Comparison of ENCODE assay signal across 21 cellular contexts in the genomic region with DNA sequence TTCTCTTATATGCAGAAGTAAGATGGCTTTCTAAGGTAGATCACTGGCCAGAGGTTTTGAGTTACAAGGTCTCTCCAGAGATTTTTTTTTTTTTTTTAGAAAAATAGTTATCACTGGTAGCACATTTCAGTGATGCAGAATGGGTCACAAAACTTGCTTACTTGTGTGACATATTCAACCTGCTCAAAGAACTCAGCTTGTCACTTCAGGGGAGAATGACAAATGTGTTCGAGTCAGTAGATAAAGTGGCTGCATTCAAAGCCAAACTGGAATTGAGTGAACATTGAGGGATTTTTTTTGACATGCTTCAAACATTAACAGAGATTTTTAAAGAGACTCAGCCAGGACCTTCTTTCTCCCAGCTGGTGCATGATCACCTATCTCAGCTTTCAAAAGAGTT. TPM values are rescaled to one million over a fixed set of nuclear protein-coding genes. Genes with fewer than 3 reads are reported as not detected.
A peak's percentile ranks its signal among the peaks of the same experiment; 100 is the strongest.
DNase-seq lines count a peak whose midpoint lies in the region; ATAC-seq and TF ChIP-seq lines count a peak whose summit lies in the region.
"Had no signal": no experiment of that assay in that cellular context is flagged by ENCODE, and none has a peak within 500 bp of the region (broad histone marks: within the 10 kb centered on the region; RNA-seq: fewer than 3 reads in every experiment).

No MANE protein-coding gene starts in this region.

- CTCF ChIA-PET in activated naive CD4-positive, alpha-beta T cell treated with anti-CD3 and anti-CD28 coated beads, Interleukin-2, amount 10 ng/mL, durations not matched to agents 7 days and 5 days (lab: Charles Lee) = no interaction called here
- CTCF ChIA-PET in T-cell (lab: Charles Lee) = interaction anchor here in 1 of 2 donors (0.7 kb wide), 1 partner anchor 17 kb away, joined by 3 read pairs; no protein-coding TSS in a partner anchor

- peaks cover 0 to 66% (median 7%) of the 10 kb centered on the region in 3 donors for H3K4me1 ChIP-seq in esophagus squamous epithelium
- H3K4me1 ChIP-seq: Peyer's patch had no signal

- H3K4me3 Mint-ChIP-seq in activated naive CD4-positive, alpha-beta T cell treated with anti-CD3 and anti-CD28 coated beads, Interleukin-2, amount 10 ng/mL, durations not matched to agents 7 days and 5 days = no peak overlapping the region
- peak overlapping the region in 1 of 3 donors; percentile 66 for H3K4me3 Mint-ChIP-seq in T-cell
- H3K4me3 Mint-ChIP-seq: GM23338 had no signal

- no peak for DNase-seq in activated naive CD4-positive, alpha-beta T cell treated with anti-CD3 and anti-CD28 coated beads, Interleukin-2, amount 10 ng/mL, durations not matched to agents 7 days and 5 days
- no peak for DNase-seq in activated naive CD4-positive, alpha-beta T cell (lab: John Stamatoyannopoulos, UW)
- no peak for DNase-seq in T-cell
- no peak for DNase-seq in esophagus squamous epithelium (lab: John Stamatoyannopoulos, UW)
- DNase-seq in hepatic stellate cell (ENCODE audit: low spot score) = no peak
- DNase-seq: AML-193; CD8-positive, alpha-beta memory T cell; DND-41; GDM1; Kasumi-1; NCI-H1417; NCI-H1930; NCI-H2171; NCI-H446 treated with DMSO at 0.1 percent for 48 hours; NCI-H774; Peyer's patch; SHP77 treated with DMSO at 0.1 percent for 48 hours had no signal

- no peaks in the 10 kb centered on the region for H3K27me3 Mint-ChIP-seq in activated naive CD4-positive, alpha-beta T cell treated with anti-CD3 and anti-CD28 coated beads, Interleukin-2, amount 10 ng/mL, durations not matched to agents 7 days and 5 days
- H3K27me3 Mint-ChIP-seq in T-cell = no peaks in the 10 kb centered on the region
- H3K27me3 Mint-ChIP-seq: CD8-positive, alpha-beta memory T cell had no signal

- no peak overlapping the region for H3K4me3 ChIP-seq in esophagus squamous epithelium
- H3K4me3 ChIP-seq: GM23338, Peyer's patch had no signal

- intact Hi-C loops in esophagus squamous epithelium (cut with DNase I) = no loop called here

- no peaks in the 10 kb centered on the region for H3K27me3 ChIP-seq in esophagus squamous epithelium
- H3K27me3 ChIP-seq: Peyer's patch had no signal

- no peak for TF ChIP-seq POLR2A in esophagus squamous epithelium (IDR thresholded peaks at IDR 0.05)

- H3K9me3 ChIP-seq in esophagus squamous epithelium = no peaks in the 10 kb centered on the region
- H3K9me3 ChIP-seq: Peyer's patch had no signal

- POLR2A ChIA-PET in T-cell (lab: Charles Lee) = interaction anchor here (0.6 to 0.7 kb wide), 2 partner anchors 33 to 133 kb away, joined by 3 to 5 read pairs; partner anchors contain the start of genes PHTF2 (in 1 of the 2) and TMEM60 (in 1 of the 2)

- H3K4me1 Mint-ChIP-seq in activated naive CD4-positive, alpha-beta T cell treated with anti-CD3 and anti-CD28 coated beads, Interleukin-2, amount 10 ng/mL, durations not matched to agents 7 days and 5 days = peaks cover 52% of the 10 kb centered on the region
- H3K4me1 Mint-ChIP-seq in T-cell = peaks cover 47 to 64% (median 55%) of the 10 kb centered on the region in 3 donors

- no peaks in the 10 kb centered on the region for H3K36me3 ChIP-seq in esophagus squamous epithelium
- H3K36me3 ChIP-seq: Peyer's patch had no signal

- peaks cover 21% of the 10 kb centered on the region for H3K36me3 Mint-ChIP-seq in activated naive CD4-positive, alpha-beta T cell treated with anti-CD3 and anti-CD28 coated beads, Interleukin-2, amount 10 ng/mL, durations not matched to agents 7 days and 5 days
- H3K36me3 Mint-ChIP-seq in T-cell = peaks cover under 1% of the 10 kb centered on the region

- peak overlapping the region in 3 of 4 donors; percentile 33 to 69 (median 63) for H3K27ac ChIP-seq in esophagus squamous epithelium

- ATAC-seq in T-cell (replicated peaks in 1 of 4) = no peak
- no peak for ATAC-seq in HG02852 (IDR thresholded peaks at IDR 0.05; ENCODE audit: unreplicated experiment)
- ATAC-seq in GM19023 (IDR thresholded peaks at IDR 0.05; ENCODE audit: unreplicated experiment) = no peak
- ATAC-seq: GM23338, HepG2 had no signal

- H3K27ac Mint-ChIP-seq in activated naive CD4-positive, alpha-beta T cell treated with anti-CD3 and anti-CD28 coated beads, Interleukin-2, amount 10 ng/mL, durations not matched to agents 7 days and 5 days = peak overlapping the region; percentile 77
- H3K27ac Mint-ChIP-seq in T-cell = peak overlapping the region; percentile 59 to 63

- no peak for TF ChIP-seq CTCF in esophagus squamous epithelium (IDR thresholded peaks at IDR 0.05)

- H3K9me3 Mint-ChIP-seq in activated naive CD4-positive, alpha-beta T cell treated with anti-CD3 and anti-CD28 coated beads, Interleukin-2, amount 10 ng/mL, durations not matched to agents 7 days and 5 days = peaks cover 5% of the 10 kb centered on the region
- peaks cover 0 to under 1% (median 0%) of the 10 kb centered on the region in 3 donors for H3K9me3 Mint-ChIP-seq in T-cell
- H3K9me3 Mint-ChIP-seq: CD8-positive, alpha-beta memory T cell; GM23338 had no signal

- 50 to 77% methylated on average over 1 of the region's 1 CpG for WGBS in esophagus squamous epithelium, 2 donors

RNA-seq across cellular contexts. Expression of gene PHTF2, which starts 33.4 kb away (rescaled TPM):
- total RNA-seq in T-cell = 10 to 100 TPM; 19.7 to 35.8 (median 28.0) TPM
- 10 to 100 TPM in 3 of 4 donors, 1 to 10 TPM in 1; 6.5 to 15.4 (median 13.5) TPM for total RNA-seq in esophagus squamous epithelium

RNA-seq across cellular contexts. Expression of gene TMEM60, which starts 33.7 kb away (rescaled TPM):
- 10 to 100 TPM in 3 of 5 donors, 1 to 10 TPM in 2; 3.6 to 13.0 (median 10.6) TPM for total RNA-seq in T-cell
- 10 to 100 TPM in 2 of 4 donors, 1 to 10 TPM in 2; 6.9 to 18.8 (median 9.1) TPM for total RNA-seq in esophagus squamous epithelium
